ENCODE assay signal across 8 cellular contexts in the genomic region with DNA sequence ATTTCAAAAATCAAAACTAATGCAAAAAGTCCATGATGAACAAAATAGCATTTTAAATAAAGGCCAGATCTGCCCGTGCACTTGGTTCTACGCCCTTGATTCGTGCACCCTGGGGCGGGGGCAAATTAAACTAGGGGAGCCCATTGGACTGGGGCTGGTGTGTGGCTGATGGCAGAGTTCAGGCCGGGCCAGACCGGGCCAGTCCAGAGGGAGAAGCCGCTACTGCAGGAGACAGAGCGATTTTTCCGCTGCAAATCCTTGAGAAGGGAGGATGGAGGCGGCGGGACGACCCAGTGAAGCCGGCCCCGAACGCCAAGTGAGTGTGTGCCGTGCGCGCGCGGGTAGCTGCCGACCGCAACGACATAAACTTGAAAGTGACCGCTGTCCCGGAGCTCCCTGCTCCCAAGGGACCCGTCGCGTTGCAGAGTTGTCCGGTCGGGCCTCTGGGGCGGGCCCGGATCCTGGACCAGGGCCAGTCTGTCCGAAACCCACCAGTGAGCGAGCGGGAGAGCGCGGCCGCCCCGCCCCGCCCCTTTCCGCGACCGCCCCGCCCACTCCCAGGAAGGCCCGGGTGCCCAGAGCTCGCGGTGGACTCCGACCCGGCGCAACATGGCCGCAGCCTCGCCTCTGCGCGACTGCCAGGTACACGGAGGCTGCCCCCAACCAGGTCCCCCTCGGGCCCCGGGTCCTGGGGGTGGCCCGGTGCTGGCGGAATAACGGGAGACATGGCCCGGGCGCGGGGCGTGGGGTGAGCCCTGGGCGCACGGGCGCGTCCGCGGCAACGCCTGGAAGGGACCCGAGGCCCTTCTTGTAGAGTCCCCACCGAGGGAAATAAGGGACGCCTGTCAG. TPM values are rescaled to one million over a fixed set of nuclear protein-coding genes. Genes with fewer than 3 reads are reported as not detected.
A peak's percentile ranks its signal among the peaks of the same experiment; 100 is the strongest.
DNase-seq lines count a peak whose midpoint lies in the region; ATAC-seq and TF ChIP-seq lines count a peak whose summit lies in the region.

A gene (plus strand): TSS at position 578 of the 849 bp plus-strand sequence. CDS start 32 bp downstream, at position 610.

- H3K36me3 ChIP-seq in endodermal cell (ENCODE audit: control insufficient read depth, insufficient read depth, low read length) = peaks cover 6% of the 10 kb centered on the region

- H3K9me3 ChIP-seq in endodermal cell (ENCODE audit: control insufficient read depth, low read length) = peaks cover 32% of the 10 kb centered on the region

- H3K27me3 Mint-ChIP-seq in endodermal cell (ENCODE audit: insufficient read depth) = peaks cover 37% of the 10 kb centered on the region
- peaks cover 10% of the 10 kb centered on the region for H3K27me3 Mint-ChIP-seq in memory B cell
- peaks cover 16% of the 10 kb centered on the region for H3K27me3 Mint-ChIP-seq in stimulated activated memory B cell treated with anti-CD40 and anti-IgM and Interleukin-4, amounts not matched to agents 10 μg/mL and 1 μg/mL and 100 μg/mL, for 72 hours

- no peak within 1 kb of the TSS for H3K27ac ChIP-seq in endodermal cell (ENCODE audit: low read depth, low read length)

- H3K4me1 ChIP-seq in endodermal cell (ENCODE audit: control insufficient read depth, insufficient read depth, low read length) = no peaks in the 10 kb centered on the region

- peak within 1 kb of the TSS; percentile 87 for H3K4me3 ChIP-seq in endodermal cell (ENCODE audit: low read length)

- DNase-seq in NCI-H2029 (lab: John Stamatoyannopoulos, UW) = peak; percentile 20
- no peak for DNase-seq in NCI-H2029 treated with DMSO at 0.1 percent for 48 hours (lab: John Stamatoyannopoulos, UW)
- DNase-seq in NOMO-1 (lab: John Stamatoyannopoulos, UW; ENCODE audit: unreplicated experiment in 2 of 2) = peak; percentile 50 to 67
- DNase-seq in activated CD8-positive, alpha-beta memory T cell treated with anti-CD3 and anti-CD28 coated beads, Interleukin-2, amount 50 U/mL, for 48 hours = peak; percentile 73
- peak; percentile 94 for DNase-seq in endodermal cell
- peak; percentile 22 to 53 for DNase-seq in memory B cell (ENCODE audit: low spot score in 2 of 2)

- H3K4me1 Mint-ChIP-seq in endodermal cell (peaks cover 3% of the 10 kb centered on the region), memory B cell (peaks cover 10% of the 10 kb centered on the region)
- peaks cover 23% of the 10 kb centered on the region for H3K4me1 Mint-ChIP-seq in stimulated activated memory B cell treated with anti-CD40 and anti-IgM and Interleukin-4, amounts not matched to agents 10 μg/mL and 1 μg/mL and 100 μg/mL, for 72 hours

- no peak for TF ChIP-seq CTCF in endodermal cell (conservative IDR thresholded peaks at IDR 0.05)

- H3K9me3 Mint-ChIP-seq in endodermal cell (peaks cover 38% of the 10 kb centered on the region), memory B cell (no peaks in the 10 kb centered on the region)
- H3K9me3 Mint-ChIP-seq in stimulated activated memory B cell treated with anti-CD40 and anti-IgM and Interleukin-4, amounts not matched to agents 10 μg/mL and 1 μg/mL and 100 μg/mL, for 72 hours = no peaks in the 10 kb centered on the region

- H3K27me3 ChIP-seq in endodermal cell (ENCODE audit: control insufficient read depth, insufficient read depth, low read length, poor library complexity, severe bottlenecking) = peaks cover 13% of the 10 kb centered on the region

- WGBS in endodermal cell (ENCODE audit: insufficient coverage in 1 of 2, insufficient read length in 1 of 2), 2 experiments = 5 to 7% methylated on average over 18 to 74 of the region's 74 CpGs

- peaks cover 17% of the 10 kb centered on the region for H3K36me3 Mint-ChIP-seq in endodermal cell (ENCODE audit: low read depth)
- H3K36me3 Mint-ChIP-seq in memory B cell = no peaks in the 10 kb centered on the region
- no peaks in the 10 kb centered on the region for H3K36me3 Mint-ChIP-seq in stimulated activated memory B cell treated with anti-CD40 and anti-IgM and Interleukin-4, amounts not matched to agents 10 μg/mL and 1 μg/mL and 100 μg/mL, for 72 hours

- H3K9ac ChIP-seq in endodermal cell (ENCODE audit: extremely low read depth, low read length, poor library complexity, severe bottlenecking) = peak within 1 kb of the TSS; percentile 62

- H3K4me3 Mint-ChIP-seq in endodermal cell (peak within 1 kb of the TSS; percentile 74), memory B cell (peak within 1 kb of the TSS; percentile 88)
- peak within 1 kb of the TSS; percentile 92 for H3K4me3 Mint-ChIP-seq in stimulated activated memory B cell treated with anti-CD40 and anti-IgM and Interleukin-4, amounts not matched to agents 10 μg/mL and 1 μg/mL and 100 μg/mL, for 72 hours

- H3K27ac Mint-ChIP-seq in endodermal cell (peak within 1 kb of the TSS; percentile 61), memory B cell (peak within 1 kb of the TSS; percentile 35)
- peak within 1 kb of the TSS; percentile 76 for H3K27ac Mint-ChIP-seq in stimulated activated memory B cell treated with anti-CD40 and anti-IgM and Interleukin-4, amounts not matched to agents 10 μg/mL and 1 μg/mL and 100 μg/mL, for 72 hours

- ATAC-seq in HG02973 (IDR thresholded peaks at IDR 0.05; ENCODE audit: unreplicated experiment) = peak; percentile 67
- peak; percentile 81 for ATAC-seq in memory B cell (ENCODE audit: low read depth)
- ATAC-seq in stimulated activated memory B cell treated with anti-CD40 and anti-IgM and Interleukin-4, amounts not matched to agents 10 μg/mL and 1 μg/mL and 100 μg/mL, for 72 hours = peak; percentile 88

RNA-seq across cellular contexts. Expression of the gene that starts here (rescaled TPM):
- 10 to 100 TPM; 35.9 to 47.1 TPM for total RNA-seq in endodermal cell
- 24.3 TPM for polyA plus RNA-seq in endodermal cell (2013, experiment 1 of 2)
- 18.7 TPM for polyA plus RNA-seq in endodermal cell (2013, experiment 2 of 2)
